In genomic region chr1:76239470-76239918, GRCh38 we compare ENCODE assay signal across 20 cellular contexts.
DNase-seq lines count a peak whose midpoint lies in the region; ATAC-seq and TF ChIP-seq lines count a peak whose summit lies in the region.
"Had no signal": no experiment of that assay in that cellular context is flagged by ENCODE, and none has a peak within 500 bp of the region (broad histone marks: within the 10 kb centered on the region; RNA-seq: fewer than 3 reads in every experiment).

No MANE protein-coding gene starts in this region.

- no peak overlapping the region for H3K9ac ChIP-seq in BLaER1 treated with 17β-estradiol and CSF1 and Interleukin-3, amounts not matched to agents 10 nM and 100 nM
- H3K9ac ChIP-seq: parathyroid adenoma had no signal

- H3K4me3 Mint-ChIP-seq in endothelial cell (ENCODE audit: unreplicated experiment): no peak overlapping the region
- H3K4me3 Mint-ChIP-seq: naive thymus-derived CD8-positive, alpha-beta T cell; stimulated activated naive B cell treated with anti-CD40 and anti-IgM and Interleukin-4, amounts not matched to agents 10 μg/mL and 1 μg/mL and 100 μg/mL, for 72 hours had no signal

- peaks cover 0 to 33% (median 18%) of the 10 kb centered on the region in 10 experiments; a peak in 15 of 20 replicates for H3K4me1 ChIP-seq in BLaER1 treated with 17β-estradiol and CSF1 and Interleukin-3, amounts not matched to agents 10 nM and 100 nM
- H3K4me1 ChIP-seq: adrenal gland, foreskin keratinocyte, parathyroid adenoma had no signal

- TF ChIP-seq CTCF in endothelial cell (IDR thresholded peaks at IDR 0.05; ENCODE audit: unreplicated experiment): no peak

- peaks cover 0 to 10% (median 0%) of the 10 kb centered on the region in 11 experiments; a peak in 2 of 22 replicates for H3K36me3 ChIP-seq in BLaER1 treated with 17β-estradiol and CSF1 and Interleukin-3, amounts not matched to agents 10 nM and 100 nM
- H3K36me3 ChIP-seq: adrenal gland, cardiac muscle cell had no signal

- peaks cover 15% of the 10 kb centered on the region for H3K36me3 Mint-ChIP-seq in endothelial cell (ENCODE audit: low read depth, unreplicated experiment)

- ATAC-seq in HG02981 (IDR thresholded peaks at IDR 0.05; ENCODE audit: unreplicated experiment) (no peak), HG03571 (IDR thresholded peaks at IDR 0.05; ENCODE audit: unreplicated experiment) (no peak)
- ATAC-seq: foreskin keratinocyte; naive thymus-derived CD8-positive, alpha-beta T cell had no signal

- no peak overlapping the region for H3K4me3 ChIP-seq in BLaER1 treated with 17β-estradiol and CSF1 and Interleukin-3, amounts not matched to agents 10 nM and 100 nM
- H3K4me3 ChIP-seq: adrenal gland, cardiac muscle cell had no signal

- H3K4me2 ChIP-seq in BLaER1 treated with 17β-estradiol and CSF1 and Interleukin-3, amounts not matched to agents 10 nM and 100 nM: peak overlapping the region in 6 of 11 experiments; percentile 15 to 80 (median 44); a peak in 10 of 22 replicates

- H3K27ac Mint-ChIP-seq in endothelial cell (ENCODE audit: unreplicated experiment): peak overlapping the region; percentile 54

- peaks cover 0 to 26% (median 0%) of the 10 kb centered on the region in 11 experiments; a peak in 2 of 22 replicates for H4K20me1 ChIP-seq in BLaER1 treated with 17β-estradiol and CSF1 and Interleukin-3, amounts not matched to agents 10 nM and 100 nM

- H3K27me3 ChIP-seq in BLaER1 treated with 17β-estradiol and CSF1 and Interleukin-3, amounts not matched to agents 10 nM and 100 nM: no peaks in the 10 kb centered on the region
- H3K27me3 ChIP-seq: adrenal gland, cardiac muscle cell, foreskin keratinocyte had no signal

- H3K9me3 Mint-ChIP-seq in endothelial cell (ENCODE audit: unreplicated experiment): no peaks in the 10 kb centered on the region

- H3K4me1 Mint-ChIP-seq in endothelial cell (ENCODE audit: unreplicated experiment): peaks cover 42% of the 10 kb centered on the region

- DNase-seq in Daoy (ENCODE audit: low read depth): peak; percentile 59
- DNase-seq in NCI-H510A treated with DMSO at 0.1 percent for 48 hours (lab: John Stamatoyannopoulos, UW): peak; percentile 86
- DNase-seq in endothelial cell (ENCODE audit: low spot score): no peak
- no peak for DNase-seq in SHP77 treated with DMSO at 0.1 percent for 48 hours (lab: John Stamatoyannopoulos, UW)
- no peak for DNase-seq in HuH-7 (ENCODE audit: low spot score)
- DNase-seq: activated CD4-positive, alpha-beta T cell treated with anti-CD3 and anti-CD28 coated beads, Interleukin-2, amount 50 U/mL, for 1 hour; activated gamma-delta T cell; adrenal gland; foreskin keratinocyte; H7; naive thymus-derived CD8-positive, alpha-beta T cell; NCI-H2081 treated with DMSO at 0.1 percent for 48 hours; stimulated activated naive B cell treated with anti-CD40 and anti-IgM and Interleukin-4, amounts not matched to agents 10 μg/mL and 1 μg/mL and 100 μg/mL, for 72 hours; T-helper 1 cell had no signal

- peak overlapping the region in 3 of 11 experiments; percentile 1 to 45 (median 12); a peak in 3 of 22 replicates for H3K27ac ChIP-seq in BLaER1 treated with 17β-estradiol and CSF1 and Interleukin-3, amounts not matched to agents 10 nM and 100 nM
- H3K27ac ChIP-seq: adrenal gland, cardiac muscle cell, epithelial cell of prostate, foreskin keratinocyte, parathyroid adenoma had no signal

- H3K27me3 Mint-ChIP-seq in endothelial cell (ENCODE audit: unreplicated experiment): no peaks in the 10 kb centered on the region
- H3K27me3 Mint-ChIP-seq: naive thymus-derived CD8-positive, alpha-beta T cell; stimulated activated naive B cell treated with anti-CD40 and anti-IgM and Interleukin-4, amounts not matched to agents 10 μg/mL and 1 μg/mL and 100 μg/mL, for 72 hours had no signal

- peaks cover 18 to 27% (median 24%) of the 10 kb centered on the region in 11 experiments for H3K9me3 ChIP-seq in BLaER1 treated with 17β-estradiol and CSF1 and Interleukin-3, amounts not matched to agents 10 nM and 100 nM (replicated peaks in 1 of 11)
- H3K9me3 ChIP-seq: adrenal gland had no signal

Comparison
In these comparisons a context has a peak if more than half of its experiments do, and no peak if none do; other contexts are left out.
1. DNase-seq: peak in Daoy (single experiment) and NCI-H510A treated with DMSO at 0.1 percent for 48 hours (single experiment); none in endothelial cell (single experiment), SHP77 treated with DMSO at 0.1 percent for 48 hours (single experiment) and HuH-7 (single experiment).